11 cellular contexts compared by ENCODE assay signal in genomic region chr21:18170221-18170620, GRCh38.
"Had no signal": no experiment of that assay in that cellular context is flagged by ENCODE, and none has a peak within 500 bp of the region (broad histone marks: within the 10 kb centered on the region; RNA-seq: fewer than 3 reads in every experiment).

No MANE protein-coding gene starts in this region.

- H3K36me3 ChIP-seq: HAP-1 had no signal

- H3K9ac ChIP-seq: GM23248 had no signal

- H2AFZ ChIP-seq: GM23248, GM23338 had no signal

- H3K4me3 ChIP-seq: GM23248, GM23338, HAP-1 had no signal

- ATAC-seq: GM23338, HCT116 had no signal

- FAIRE-seq: H1, H54 had no signal

- H3K9me3 ChIP-seq: HAP-1 had no signal

- H3K27ac ChIP-seq: GM23248 had no signal

- DNase-seq: GM23248, GOT3, H7, H9, HCEC 1CT, HFFc6 had no signal

- H3K4me1 ChIP-seq: HAP-1 had no signal

- H3K4me2 ChIP-seq: GM23338 had no signal
